In the genomic region with DNA sequence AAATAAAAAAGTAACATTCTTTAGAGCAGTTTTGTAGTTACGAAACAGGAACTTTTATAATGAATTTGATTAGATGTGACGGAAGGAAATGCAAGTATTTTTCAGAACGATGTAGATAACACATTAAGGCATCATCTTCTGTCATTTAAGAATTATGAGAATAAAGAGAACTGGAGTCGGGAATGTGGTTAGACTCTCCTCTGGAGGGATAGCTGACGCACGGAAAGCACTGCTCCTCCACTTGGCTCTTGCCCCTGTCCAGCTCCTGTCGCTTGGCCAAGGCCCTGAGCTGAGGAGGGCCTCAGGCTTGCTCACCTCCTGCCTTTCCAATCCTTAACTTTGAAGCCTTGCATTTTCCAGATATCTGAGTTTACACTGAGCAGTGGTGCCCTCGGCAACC, we compare ENCODE assay signal across 17 cellular contexts.
DNase-seq lines count a peak whose midpoint lies in the region; ATAC-seq and TF ChIP-seq lines count a peak whose summit lies in the region.
"Had no signal": no experiment of that assay in that cellular context is flagged by ENCODE, and none has a peak within 500 bp of the region (broad histone marks: within the 10 kb centered on the region; RNA-seq: fewer than 3 reads in every experiment).

No MANE protein-coding gene starts in this region.

- no peak overlapping the region for H2BK5ac ChIP-seq in neuronal stem cell (ENCODE audit: low read length)

- DNase-seq in GM03348 (ENCODE audit: low spot score) (peak; percentile 79), astrocyte of the cerebellum (ENCODE audit: low read depth) (peak; percentile 50), glutamatergic neuron (no peak), ovary (peak in 4 of 5 donors; percentile 30 to 64 (median 38)), neuronal stem cell (ENCODE audit: low spot score) (no peak)
- DNase-seq in activated naive CD4-positive, alpha-beta T cell treated with anti-CD3 and anti-CD28 coated beads, Interleukin-2, amount 10 ng/mL, durations not matched to agents 7 days and 5 days: no peak
- DNase-seq in activated T-cell treated with anti-CD3 and anti-CD28 coated beads, Interleukin-2, amount 50 U/mL, for 4 hours: no peak
- DNase-seq: activated B cell treated with CpG ODN at 0.5 μM for 24 hours, activated gamma-delta T cell treated with Interleukin-2 at 50 U/mL for 16 hours, Caco-2, GF-D8, islet precursor cell, NCI-H187 treated with DMSO at 0.1 percent for 48 hours, NCI-H524 treated with DMSO at 0.1 percent for 48 hours had no signal

- H3K4ac ChIP-seq in neuronal stem cell (ENCODE audit: low read length): no peak overlapping the region

- H3K4me2 ChIP-seq in neuronal stem cell (ENCODE audit: insufficient read depth, low read length, poor library complexity, severe bottlenecking): no peak overlapping the region

- H3K36me3 Mint-ChIP-seq in glutamatergic neuron (ENCODE audit: unreplicated experiment): peaks cover 5% of the 10 kb centered on the region
- H3K36me3 Mint-ChIP-seq in activated naive CD4-positive, alpha-beta T cell treated with anti-CD3 and anti-CD28 coated beads, Interleukin-2, amount 10 ng/mL, durations not matched to agents 7 days and 5 days: no peaks in the 10 kb centered on the region
- no peaks in the 10 kb centered on the region for H3K36me3 Mint-ChIP-seq in activated T-cell treated with anti-CD3 and anti-CD28 coated beads, Interleukin-2, amount 50 U/mL, for 4 hours (ENCODE audit: insufficient read depth)

- peaks cover 34% of the 10 kb centered on the region for H3K27me3 Mint-ChIP-seq in glutamatergic neuron (ENCODE audit: unreplicated experiment)
- peaks cover 24% of the 10 kb centered on the region for H3K27me3 Mint-ChIP-seq in activated naive CD4-positive, alpha-beta T cell treated with anti-CD3 and anti-CD28 coated beads, Interleukin-2, amount 10 ng/mL, durations not matched to agents 7 days and 5 days
- peaks cover 31% of the 10 kb centered on the region for H3K27me3 Mint-ChIP-seq in activated T-cell treated with anti-CD3 and anti-CD28 coated beads, Interleukin-2, amount 50 U/mL, for 4 hours (ENCODE audit: low read depth)

- CTCF ChIA-PET in activated naive CD4-positive, alpha-beta T cell treated with anti-CD3 and anti-CD28 coated beads, Interleukin-2, amount 10 ng/mL, durations not matched to agents 7 days and 5 days (lab: Charles Lee): no interaction called here

- H3K79me1 ChIP-seq in neuronal stem cell (ENCODE audit: low read depth, low read length): no peaks in the 10 kb centered on the region

- no peak overlapping the region for H4K8ac ChIP-seq in neuronal stem cell (ENCODE audit: low read depth, low read length)

- H2BK12ac ChIP-seq in neuronal stem cell (ENCODE audit: low read length): no peak overlapping the region

- H3K27ac ChIP-seq in ovary: no peak overlapping the region
- H3K27ac ChIP-seq in neuronal stem cell (replicated peaks; ENCODE audit: low read length): no peak overlapping the region
- H3K27ac ChIP-seq: prostate gland had no signal

- no peak for TF ChIP-seq EP300 in ovary (IDR thresholded peaks at IDR 0.05)

- TF ChIP-seq CTCF in astrocyte of the cerebellum (IDR thresholded peaks at IDR 0.05; ENCODE audit: low read depth, low read length, missing control alignments) (no peak), glutamatergic neuron (IDR thresholded peaks at IDR 0.05; ENCODE audit: partially characterized antibody, unreplicated experiment) (no peak), ovary (IDR thresholded peaks at IDR 0.05) (no peak)

- in situ Hi-C loops in astrocyte of the cerebellum (cut with HindIII; ENCODE audit: low sequenced_read_pairs): no loop called here

- no peak overlapping the region for H2AK5ac ChIP-seq in neuronal stem cell (ENCODE audit: low read depth, low read length)

- peaks cover 10% of the 10 kb centered on the region for H3K4me1 ChIP-seq in ovary (ENCODE audit: insufficient read depth)
- peaks cover 14% of the 10 kb centered on the region in 2 donors for H3K4me1 ChIP-seq in neuronal stem cell (ENCODE audit: control insufficient read depth in 2 of 2, insufficient read depth in 1 of 2, low read depth in 1 of 2, low read length in 2 of 2)
- H3K4me1 ChIP-seq: Caco-2, prostate gland had no signal

- no peak overlapping the region for H2BK120ac ChIP-seq in neuronal stem cell (ENCODE audit: low read depth, low read length)

- H3K9me3 Mint-ChIP-seq in glutamatergic neuron (ENCODE audit: unreplicated experiment): peaks cover 53% of the 10 kb centered on the region
- no peaks in the 10 kb centered on the region for H3K9me3 Mint-ChIP-seq in activated naive CD4-positive, alpha-beta T cell treated with anti-CD3 and anti-CD28 coated beads, Interleukin-2, amount 10 ng/mL, durations not matched to agents 7 days and 5 days
- no peaks in the 10 kb centered on the region for H3K9me3 Mint-ChIP-seq in activated T-cell treated with anti-CD3 and anti-CD28 coated beads, Interleukin-2, amount 50 U/mL, for 4 hours
- H3K9me3 Mint-ChIP-seq: activated B cell treated with CpG ODN at 0.5 μM for 24 hours had no signal

- no peak overlapping the region for H2AFZ ChIP-seq in neuronal stem cell (ENCODE audit: low read length)

- no peak overlapping the region for H3K27ac Mint-ChIP-seq in glutamatergic neuron (ENCODE audit: unreplicated experiment)
- H3K27ac Mint-ChIP-seq in activated naive CD4-positive, alpha-beta T cell treated with anti-CD3 and anti-CD28 coated beads, Interleukin-2, amount 10 ng/mL, durations not matched to agents 7 days and 5 days: no peak overlapping the region
- H3K27ac Mint-ChIP-seq: activated B cell treated with CpG ODN at 0.5 μM for 24 hours had no signal

- no peak overlapping the region for H3K18ac ChIP-seq in neuronal stem cell (ENCODE audit: low read length)

- H3K36me3 ChIP-seq in ovary (no peaks in the 10 kb centered on the region), neuronal stem cell (replicated peaks in 1 of 2; ENCODE audit: control insufficient read depth in 2 of 2, insufficient read depth in 2 of 2, low read length in 2 of 2) (peaks cover 0 to 99% of the 10 kb centered on the region in 2 donors)
- H3K36me3 ChIP-seq: breast epithelium, prostate gland had no signal

- no peak for ATAC-seq in activated T-cell treated with anti-CD3 and anti-CD28 coated beads, Interleukin-2, amount 50 U/mL, for 4 hours
- ATAC-seq in GM18498 (IDR thresholded peaks at IDR 0.05; ENCODE audit: unreplicated experiment): no peak

- intact Hi-C loops in ovary (cut with DNase I): no loop called here

- H3K9me3 ChIP-seq in ovary (no peaks in the 10 kb centered on the region), neuronal stem cell (replicated peaks in 1 of 2; ENCODE audit: control insufficient read depth in 2 of 2, insufficient read depth in 1 of 2, low read depth in 1 of 2, low read length in 2 of 2) (no peaks in the 10 kb centered on the region)
- H3K9me3 ChIP-seq: breast epithelium, Caco-2, prostate gland had no signal

- H4K91ac ChIP-seq in neuronal stem cell (ENCODE audit: low read depth, low read length, poor library complexity): no peak overlapping the region

- no peak overlapping the region for H3K14ac ChIP-seq in neuronal stem cell (ENCODE audit: low read length)

- H3K23ac ChIP-seq in neuronal stem cell (ENCODE audit: low read depth, low read length, poor library complexity): no peak overlapping the region

- no peak overlapping the region for H2BK15ac ChIP-seq in neuronal stem cell (ENCODE audit: low read length)

- WGBS in ovary, 3 donors: 50 to 73% (median 51%) methylated on average over 8 of the region's 8 CpGs
- WGBS in neuronal stem cell (ENCODE audit: extremely low coverage in 2 of 2, insufficient read length in 2 of 2, insufficient replicate concordance in 1 of 2), 2 donors: 100% methylated on average over 2 of the region's 8 CpGs; no CpG with 5 or more reads in 1 of the 2 donors

- H3K4me1 Mint-ChIP-seq in glutamatergic neuron (ENCODE audit: low read depth, unreplicated experiment): peaks cover 75% of the 10 kb centered on the region
- no peaks in the 10 kb centered on the region for H3K4me1 Mint-ChIP-seq in activated naive CD4-positive, alpha-beta T cell treated with anti-CD3 and anti-CD28 coated beads, Interleukin-2, amount 10 ng/mL, durations not matched to agents 7 days and 5 days
- H3K4me1 Mint-ChIP-seq in activated T-cell treated with anti-CD3 and anti-CD28 coated beads, Interleukin-2, amount 50 U/mL, for 4 hours (ENCODE audit: low read depth): peaks cover 6% of the 10 kb centered on the region

- H3K9ac ChIP-seq in neuronal stem cell (ENCODE audit: low read depth, low read length, poor library complexity): no peak overlapping the region

- no peaks in the 10 kb centered on the region for H3K27me3 ChIP-seq in ovary
- H3K27me3 ChIP-seq in neuronal stem cell (ENCODE audit: control insufficient read depth in 3 of 3, insufficient read depth in 3 of 3, low read depth in 1 of 3, low read length in 3 of 3): no peaks in the 10 kb centered on the region
- H3K27me3 ChIP-seq: breast epithelium had no signal

- TF ChIP-seq POLR2A in ovary (IDR thresholded peaks at IDR 0.05): no peak

- peak overlapping the region; percentile 56 for H3K4me3 Mint-ChIP-seq in glutamatergic neuron (ENCODE audit: unreplicated experiment)
- no peak overlapping the region for H3K4me3 Mint-ChIP-seq in activated naive CD4-positive, alpha-beta T cell treated with anti-CD3 and anti-CD28 coated beads, Interleukin-2, amount 10 ng/mL, durations not matched to agents 7 days and 5 days
- H3K4me3 Mint-ChIP-seq in activated T-cell treated with anti-CD3 and anti-CD28 coated beads, Interleukin-2, amount 50 U/mL, for 4 hours: no peak overlapping the region
- H3K4me3 Mint-ChIP-seq: activated B cell treated with CpG ODN at 0.5 μM for 24 hours had no signal

- no peak overlapping the region for H3K4me3 ChIP-seq in astrocyte of the cerebellum (ENCODE audit: low read depth, low read length)
- H3K4me3 ChIP-seq in ovary: no peak overlapping the region
- H3K4me3 ChIP-seq in neuronal stem cell (ENCODE audit: low read length in 2 of 2): no peak overlapping the region
- H3K4me3 ChIP-seq: breast epithelium, prostate gland had no signal

Comparison
In these comparisons a context has a peak if more than half of its experiments do, and no peak if none do; other contexts are left out.
1. DNase-seq: peak in GM03348 (single experiment), astrocyte of the cerebellum (single experiment) and ovary (4 of 5); none in glutamatergic neuron (single experiment), neuronal stem cell (single experiment), activated naive CD4-positive, alpha-beta T cell treated with anti-CD3 and anti-CD28 coated beads, Interleukin-2, amount 10 ng/mL, durations not matched to agents 7 days and 5 days (single experiment) and activated T-cell treated with anti-CD3 and anti-CD28 coated beads, Interleukin-2, amount 50 U/mL, for 4 hours (single experiment).